In the genomic region with DNA sequence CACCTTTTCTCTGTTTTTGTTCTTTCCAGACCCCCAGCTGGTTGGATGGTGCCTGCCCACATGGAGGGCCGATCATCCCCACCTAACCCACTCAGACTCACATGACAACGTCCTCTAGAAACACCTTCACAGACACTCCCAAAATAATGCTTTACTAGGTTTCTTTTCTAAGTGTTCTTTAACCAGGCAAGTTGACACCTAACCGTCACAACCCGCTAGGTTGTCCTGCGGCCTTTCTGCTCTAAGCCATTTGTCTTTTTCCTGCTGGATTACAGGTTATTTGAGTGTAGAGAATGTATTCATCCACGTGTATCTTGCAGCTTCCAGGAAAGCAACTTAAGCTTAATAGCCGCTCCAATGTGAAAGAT, we compare ENCODE assay signal across 1 cellular context.
A peak's percentile ranks its signal among the peaks of the same experiment; 100 is the strongest.
TF ChIP-seq lines count a peak whose summit lies in the region.

No MANE protein-coding gene starts in this region.

TF ChIP-seq in HepG2, 621 proteins besides CTCF, POLR2A, EP300 and RAD21 (continued from another document and continues in another):
- TF ChIP-seq, protein P1, sequence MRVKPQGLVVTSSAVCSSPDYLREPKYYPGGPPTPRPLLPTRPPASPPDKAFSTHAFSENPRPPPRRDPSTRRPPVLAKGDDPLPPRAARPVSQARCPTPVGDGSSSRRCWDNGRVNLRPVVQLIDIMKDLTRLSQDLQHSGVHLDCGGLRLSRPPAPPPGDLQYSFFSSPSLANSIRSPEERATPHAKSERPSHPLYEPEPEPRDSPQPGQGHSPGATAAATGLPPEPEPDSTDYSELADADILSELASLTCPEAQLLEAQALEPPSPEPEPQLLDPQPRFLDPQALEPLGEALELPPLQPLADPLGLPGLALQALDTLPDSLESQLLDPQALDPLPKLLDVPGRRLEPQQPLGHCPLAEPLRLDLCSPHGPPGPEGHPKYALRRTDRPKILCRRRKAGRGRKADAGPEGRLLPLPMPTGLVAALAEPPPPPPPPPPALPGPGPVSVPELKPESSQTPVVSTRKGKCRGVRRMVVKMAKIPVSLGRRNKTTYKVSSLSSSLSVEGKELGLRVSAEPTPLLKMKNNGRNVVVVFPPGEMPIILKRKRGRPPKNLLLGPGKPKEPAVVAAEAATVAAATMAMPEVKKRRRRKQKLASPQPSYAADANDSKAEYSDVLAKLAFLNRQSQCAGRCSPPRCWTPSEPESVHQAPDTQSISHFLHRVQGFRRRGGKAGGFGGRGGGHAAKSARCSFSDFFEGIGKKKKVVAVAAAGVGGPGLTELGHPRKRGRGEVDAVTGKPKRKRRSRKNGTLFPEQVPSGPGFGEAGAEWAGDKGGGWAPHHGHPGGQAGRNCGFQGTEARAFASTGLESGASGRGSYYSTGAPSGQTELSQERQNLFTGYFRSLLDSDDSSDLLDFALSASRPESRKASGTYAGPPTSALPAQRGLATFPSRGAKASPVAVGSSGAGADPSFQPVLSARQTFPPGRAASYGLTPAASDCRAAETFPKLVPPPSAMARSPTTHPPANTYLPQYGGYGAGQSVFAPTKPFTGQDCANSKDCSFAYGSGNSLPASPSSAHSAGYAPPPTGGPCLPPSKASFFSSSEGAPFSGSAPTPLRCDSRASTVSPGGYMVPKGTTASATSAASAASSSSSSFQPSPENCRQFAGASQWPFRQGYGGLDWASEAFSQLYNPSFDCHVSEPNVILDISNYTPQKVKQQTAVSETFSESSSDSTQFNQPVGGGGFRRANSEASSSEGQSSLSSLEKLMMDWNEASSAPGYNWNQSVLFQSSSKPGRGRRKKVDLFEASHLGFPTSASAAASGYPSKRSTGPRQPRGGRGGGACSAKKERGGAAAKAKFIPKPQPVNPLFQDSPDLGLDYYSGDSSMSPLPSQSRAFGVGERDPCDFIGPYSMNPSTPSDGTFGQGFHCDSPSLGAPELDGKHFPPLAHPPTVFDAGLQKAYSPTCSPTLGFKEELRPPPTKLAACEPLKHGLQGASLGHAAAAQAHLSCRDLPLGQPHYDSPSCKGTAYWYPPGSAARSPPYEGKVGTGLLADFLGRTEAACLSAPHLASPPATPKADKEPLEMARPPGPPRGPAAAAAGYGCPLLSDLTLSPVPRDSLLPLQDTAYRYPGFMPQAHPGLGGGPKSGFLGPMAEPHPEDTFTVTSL (CRISPR knock-in tag; IDR thresholded peaks at IDR 0.05; ENCODE audit: borderline replicate concordance): peak; percentile 12; the same call in 1 of the 2 replicates
- no peak for TF ChIP-seq KDM3A (CRISPR knock-in tag; IDR thresholded peaks at IDR 0.05; ENCODE audit: low read depth)
- no peak for TF ChIP-seq SRY (CRISPR knock-in tag; IDR thresholded peaks at IDR 0.05)
- no peak for TF ChIP-seq MATR3 (CRISPR knock-in tag; IDR thresholded peaks at IDR 0.05)
- TF ChIP-seq, protein P2, sequence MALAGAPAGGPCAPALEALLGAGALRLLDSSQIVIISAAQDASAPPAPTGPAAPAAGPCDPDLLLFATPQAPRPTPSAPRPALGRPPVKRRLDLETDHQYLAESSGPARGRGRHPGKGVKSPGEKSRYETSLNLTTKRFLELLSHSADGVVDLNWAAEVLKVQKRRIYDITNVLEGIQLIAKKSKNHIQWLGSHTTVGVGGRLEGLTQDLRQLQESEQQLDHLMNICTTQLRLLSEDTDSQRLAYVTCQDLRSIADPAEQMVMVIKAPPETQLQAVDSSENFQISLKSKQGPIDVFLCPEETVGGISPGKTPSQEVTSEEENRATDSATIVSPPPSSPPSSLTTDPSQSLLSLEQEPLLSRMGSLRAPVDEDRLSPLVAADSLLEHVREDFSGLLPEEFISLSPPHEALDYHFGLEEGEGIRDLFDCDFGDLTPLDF (CRISPR knock-in tag; IDR thresholded peaks at IDR 0.05): no peak
- no peak for TF ChIP-seq ZNF136 (CRISPR knock-in tag; IDR thresholded peaks at IDR 0.05; ENCODE audit: low read depth)
- TF ChIP-seq, protein P3, sequence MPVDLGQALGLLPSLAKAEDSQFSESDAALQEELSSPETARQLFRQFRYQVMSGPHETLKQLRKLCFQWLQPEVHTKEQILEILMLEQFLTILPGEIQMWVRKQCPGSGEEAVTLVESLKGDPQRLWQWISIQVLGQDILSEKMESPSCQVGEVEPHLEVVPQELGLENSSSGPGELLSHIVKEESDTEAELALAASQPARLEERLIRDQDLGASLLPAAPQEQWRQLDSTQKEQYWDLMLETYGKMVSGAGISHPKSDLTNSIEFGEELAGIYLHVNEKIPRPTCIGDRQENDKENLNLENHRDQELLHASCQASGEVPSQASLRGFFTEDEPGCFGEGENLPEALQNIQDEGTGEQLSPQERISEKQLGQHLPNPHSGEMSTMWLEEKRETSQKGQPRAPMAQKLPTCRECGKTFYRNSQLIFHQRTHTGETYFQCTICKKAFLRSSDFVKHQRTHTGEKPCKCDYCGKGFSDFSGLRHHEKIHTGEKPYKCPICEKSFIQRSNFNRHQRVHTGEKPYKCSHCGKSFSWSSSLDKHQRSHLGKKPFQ (CRISPR knock-in tag; IDR thresholded peaks at IDR 0.05; ENCODE audit: insufficient replicate concordance): peak; percentile 66
- TF ChIP-seq, protein P4, sequence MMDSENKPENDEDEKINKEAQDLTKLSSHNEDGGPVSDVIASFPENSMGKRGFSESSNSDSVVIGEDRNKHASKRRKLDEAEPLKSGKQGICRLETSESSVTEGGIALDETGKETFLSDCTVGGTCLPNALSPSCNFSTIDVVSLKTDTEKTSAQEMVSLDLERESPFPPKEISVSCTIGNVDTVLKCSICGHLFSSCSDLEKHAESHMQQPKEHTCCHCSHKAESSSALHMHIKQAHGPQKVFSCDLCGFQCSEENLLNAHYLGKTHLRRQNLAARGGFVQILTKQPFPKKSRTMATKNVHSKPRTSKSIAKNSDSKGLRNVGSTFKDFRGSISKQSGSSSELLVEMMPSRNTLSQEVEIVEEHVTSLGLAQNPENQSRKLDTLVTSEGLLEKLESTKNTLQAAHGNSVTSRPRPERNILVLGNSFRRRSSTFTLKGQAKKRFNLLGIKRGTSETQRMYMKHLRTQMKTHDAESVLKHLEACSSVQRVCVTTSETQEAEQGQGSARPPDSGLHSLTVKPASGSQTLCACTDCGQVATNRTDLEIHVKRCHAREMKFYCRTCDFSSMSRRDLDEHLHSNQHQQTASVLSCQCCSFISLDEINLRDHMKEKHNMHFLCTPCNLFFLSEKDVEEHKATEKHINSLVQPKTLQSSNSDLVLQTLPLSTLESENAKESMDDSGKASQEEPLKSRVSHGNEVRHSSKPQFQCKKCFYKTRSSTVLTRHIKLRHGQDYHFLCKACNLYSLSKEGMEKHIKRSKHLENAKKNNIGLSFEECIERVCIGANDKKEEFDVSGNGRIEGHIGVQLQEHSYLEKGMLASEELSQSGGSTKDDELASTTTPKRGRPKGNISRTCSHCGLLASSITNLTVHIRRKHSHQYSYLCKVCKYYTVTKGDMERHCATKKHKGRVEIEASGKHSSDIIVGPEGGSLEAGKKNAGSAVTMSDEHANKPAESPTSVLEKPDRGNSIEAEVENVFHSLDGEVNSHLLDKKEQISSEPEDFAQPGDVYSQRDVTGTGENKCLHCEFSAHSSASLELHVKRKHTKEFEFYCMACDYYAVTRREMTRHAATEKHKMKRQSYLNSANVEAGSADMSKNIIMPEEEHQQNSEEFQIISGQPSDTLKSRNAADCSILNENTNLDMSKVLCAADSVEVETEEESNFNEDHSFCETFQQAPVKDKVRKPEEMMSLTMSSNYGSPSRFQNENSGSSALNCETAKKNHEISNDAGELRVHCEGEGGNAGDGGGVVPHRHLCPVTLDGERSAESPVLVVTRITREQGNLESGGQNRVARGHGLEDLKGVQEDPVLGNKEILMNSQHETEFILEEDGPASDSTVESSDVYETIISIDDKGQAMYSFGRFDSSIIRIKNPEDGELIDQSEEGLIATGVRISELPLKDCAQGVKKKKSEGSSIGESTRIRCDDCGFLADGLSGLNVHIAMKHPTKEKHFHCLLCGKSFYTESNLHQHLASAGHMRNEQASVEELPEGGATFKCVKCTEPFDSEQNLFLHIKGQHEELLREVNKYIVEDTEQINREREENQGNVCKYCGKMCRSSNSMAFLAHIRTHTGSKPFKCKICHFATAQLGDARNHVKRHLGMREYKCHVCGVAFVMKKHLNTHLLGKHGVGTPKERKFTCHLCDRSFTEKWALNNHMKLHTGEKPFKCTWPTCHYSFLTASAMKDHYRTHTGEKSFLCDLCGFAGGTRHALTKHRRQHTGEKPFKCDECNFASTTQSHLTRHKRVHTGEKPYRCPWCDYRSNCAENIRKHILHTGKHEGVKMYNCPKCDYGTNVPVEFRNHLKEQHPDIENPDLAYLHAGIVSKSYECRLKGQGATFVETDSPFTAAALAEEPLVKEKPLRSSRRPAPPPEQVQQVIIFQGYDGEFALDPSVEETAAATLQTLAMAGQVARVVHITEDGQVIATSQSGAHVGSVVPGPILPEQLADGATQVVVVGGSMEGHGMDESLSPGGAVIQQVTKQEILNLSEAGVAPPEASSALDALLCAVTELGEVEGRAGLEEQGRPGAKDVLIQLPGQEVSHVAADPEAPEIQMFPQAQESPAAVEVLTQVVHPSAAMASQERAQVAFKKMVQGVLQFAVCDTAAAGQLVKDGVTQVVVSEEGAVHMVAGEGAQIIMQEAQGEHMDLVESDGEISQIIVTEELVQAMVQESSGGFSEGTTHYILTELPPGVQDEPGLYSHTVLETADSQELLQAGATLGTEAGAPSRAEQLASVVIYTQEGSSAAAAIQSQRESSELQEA (CRISPR knock-in tag; IDR thresholded peaks at IDR 0.05; ENCODE audit: not compliant biosample characterization): no peak
- TF ChIP-seq, protein P5, sequence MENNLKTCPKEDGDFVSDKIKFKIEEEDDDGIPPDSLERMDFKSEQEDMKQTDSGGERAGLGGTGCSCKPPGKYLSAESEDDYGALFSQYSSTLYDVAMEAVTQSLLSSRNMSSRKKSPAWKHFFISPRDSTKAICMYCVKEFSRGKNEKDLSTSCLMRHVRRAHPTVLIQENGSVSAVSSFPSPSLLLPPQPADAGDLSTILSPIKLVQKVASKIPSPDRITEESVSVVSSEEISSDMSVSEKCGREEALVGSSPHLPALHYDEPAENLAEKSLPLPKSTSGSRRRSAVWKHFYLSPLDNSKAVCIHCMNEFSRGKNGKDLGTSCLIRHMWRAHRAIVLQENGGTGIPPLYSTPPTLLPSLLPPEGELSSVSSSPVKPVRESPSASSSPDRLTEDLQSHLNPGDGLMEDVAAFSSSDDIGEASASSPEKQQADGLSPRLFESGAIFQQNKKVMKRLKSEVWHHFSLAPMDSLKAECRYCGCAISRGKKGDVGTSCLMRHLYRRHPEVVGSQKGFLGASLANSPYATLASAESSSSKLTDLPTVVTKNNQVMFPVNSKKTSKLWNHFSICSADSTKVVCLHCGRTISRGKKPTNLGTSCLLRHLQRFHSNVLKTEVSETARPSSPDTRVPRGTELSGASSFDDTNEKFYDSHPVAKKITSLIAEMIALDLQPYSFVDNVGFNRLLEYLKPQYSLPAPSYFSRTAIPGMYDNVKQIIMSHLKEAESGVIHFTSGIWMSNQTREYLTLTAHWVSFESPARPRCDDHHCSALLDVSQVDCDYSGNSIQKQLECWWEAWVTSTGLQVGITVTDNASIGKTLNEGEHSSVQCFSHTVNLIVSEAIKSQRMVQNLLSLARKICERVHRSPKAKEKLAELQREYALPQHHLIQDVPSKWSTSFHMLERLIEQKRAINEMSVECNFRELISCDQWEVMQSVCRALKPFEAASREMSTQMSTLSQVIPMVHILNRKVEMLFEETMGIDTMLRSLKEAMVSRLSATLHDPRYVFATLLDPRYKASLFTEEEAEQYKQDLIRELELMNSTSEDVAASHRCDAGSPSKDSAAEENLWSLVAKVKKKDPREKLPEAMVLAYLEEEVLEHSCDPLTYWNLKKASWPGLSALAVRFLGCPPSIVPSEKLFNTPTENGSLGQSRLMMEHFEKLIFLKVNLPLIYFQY (CRISPR knock-in tag; IDR thresholded peaks at IDR 0.05; ENCODE audit: borderline replicate concordance): no peak
- no peak for TF ChIP-seq SMAD9 (CRISPR knock-in tag; IDR thresholded peaks at IDR 0.05)
- TF ChIP-seq ZNF562 (CRISPR knock-in tag; IDR thresholded peaks at IDR 0.05; ENCODE audit: borderline replicate concordance): no peak
- no peak for TF ChIP-seq KDM4B (CRISPR knock-in tag; IDR thresholded peaks at IDR 0.05)
- TF ChIP-seq ZNF615 (CRISPR knock-in tag; IDR thresholded peaks at IDR 0.05; ENCODE audit: borderline replicate concordance): no peak
- TF ChIP-seq ZMYM2 (CRISPR knock-in tag; IDR thresholded peaks at IDR 0.05): 0 out of 2 replicates have a peak, but pooled peaks have one; percentile 26
- TF ChIP-seq ZMYM4 (CRISPR knock-in tag; IDR thresholded peaks at IDR 0.05): 0 out of 2 replicates have a peak, but pooled peaks have one; percentile 8
- no peak for TF ChIP-seq ZNF749 (CRISPR knock-in tag; IDR thresholded peaks at IDR 0.05; ENCODE audit: borderline replicate concordance)
- no peak for TF ChIP-seq CHD4 (IDR thresholded peaks at IDR 0.05; ENCODE audit: borderline replicate concordance, low read length)
- no peak for TF ChIP-seq ZNF644 (CRISPR knock-in tag; IDR thresholded peaks at IDR 0.05; ENCODE audit: low read depth)
- no peak for TF ChIP-seq ASH2L (IDR thresholded peaks at IDR 0.05; ENCODE audit: insufficient read length, low read depth, low read length)
- TF ChIP-seq ZFP36L1 (CRISPR knock-in tag; IDR thresholded peaks at IDR 0.05): no peak
- TF ChIP-seq ZBTB20 (CRISPR knock-in tag; IDR thresholded peaks at IDR 0.05; ENCODE audit: borderline replicate concordance, low read depth): 0 out of 2 replicates have a peak, but pooled peaks have one; percentile 2
- TF ChIP-seq, protein P6, sequence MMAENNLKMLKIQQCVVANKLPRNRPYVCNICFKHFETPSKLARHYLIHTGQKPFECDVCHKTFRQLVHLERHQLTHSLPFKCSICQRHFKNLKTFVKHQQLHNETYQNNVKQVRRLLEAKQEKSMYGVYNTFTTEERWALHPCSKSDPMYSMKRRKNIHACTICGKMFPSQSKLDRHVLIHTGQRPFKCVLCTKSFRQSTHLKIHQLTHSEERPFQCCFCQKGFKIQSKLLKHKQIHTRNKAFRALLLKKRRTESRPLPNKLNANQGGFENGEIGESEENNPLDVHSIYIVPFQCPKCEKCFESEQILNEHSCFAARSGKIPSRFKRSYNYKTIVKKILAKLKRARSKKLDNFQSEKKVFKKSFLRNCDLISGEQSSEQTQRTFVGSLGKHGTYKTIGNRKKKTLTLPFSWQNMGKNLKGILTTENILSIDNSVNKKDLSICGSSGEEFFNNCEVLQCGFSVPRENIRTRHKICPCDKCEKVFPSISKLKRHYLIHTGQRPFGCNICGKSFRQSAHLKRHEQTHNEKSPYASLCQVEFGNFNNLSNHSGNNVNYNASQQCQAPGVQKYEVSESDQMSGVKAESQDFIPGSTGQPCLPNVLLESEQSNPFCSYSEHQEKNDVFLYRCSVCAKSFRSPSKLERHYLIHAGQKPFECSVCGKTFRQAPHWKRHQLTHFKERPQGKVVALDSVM (CRISPR knock-in tag; IDR thresholded peaks at IDR 0.05): no peak
- TF ChIP-seq PAX8 (CRISPR knock-in tag; IDR thresholded peaks at IDR 0.05; ENCODE audit: borderline replicate concordance): no peak
- TF ChIP-seq SP4 (CRISPR knock-in tag; IDR thresholded peaks at IDR 0.05): no peak
